1 cellular context compared by ENCODE assay signal in genomic region chr2:46977266-46977665, GRCh38.
TF ChIP-seq lines count a peak whose summit lies in the region.

No MANE protein-coding gene starts in this region.

TF ChIP-seq in SK-N-SH, 30 proteins besides CTCF, POLR2A, EP300 and RAD21 (continued from another document):
- TF ChIP-seq TEAD4 (IDR thresholded peaks at IDR 0.05; ENCODE audit: borderline replicate concordance, insufficient read depth) (no peak), MXI1 (IDR thresholded peaks at IDR 0.05; ENCODE audit: low read depth, low read length) (no peak), YY1 (IDR thresholded peaks at IDR 0.05; ENCODE audit: low read depth) (no peak), POLR2AphosphoS5 (IDR thresholded peaks at IDR 0.05; ENCODE audit: low read depth, low read length) (no peak), ELF1 (IDR thresholded peaks at IDR 0.05) (no peak), FOXM1 (IDR thresholded peaks at IDR 0.05; ENCODE audit: low read depth) (no peak), RCOR1 (IDR thresholded peaks at IDR 0.05; ENCODE audit: low read length) (no peak), PBX3 (IDR thresholded peaks at IDR 0.05) (no peak), GABPA (IDR thresholded peaks at IDR 0.05; ENCODE audit: low read depth) (no peak)
